8 cellular contexts compared by ENCODE assay signal in the genomic region with DNA sequence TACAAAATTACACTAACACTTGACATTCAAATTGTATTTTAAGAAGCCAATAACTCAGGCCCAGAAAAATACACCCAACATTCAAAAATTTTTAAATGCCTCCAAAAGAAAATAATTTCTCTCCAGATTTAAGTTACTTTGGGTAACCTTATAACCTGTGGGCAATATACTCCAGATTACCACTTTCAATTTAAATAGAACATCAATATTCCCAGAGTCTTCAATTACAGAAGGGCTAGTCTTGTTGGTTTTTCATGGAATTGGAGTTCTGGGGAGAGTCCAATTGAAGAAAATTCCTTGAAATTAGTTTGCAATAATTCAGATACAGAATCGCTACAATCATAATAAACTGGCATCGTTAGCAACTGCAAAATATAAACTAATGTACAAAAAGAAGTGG. TPM values are rescaled to one million over a fixed set of nuclear protein-coding genes. Genes with fewer than 3 reads are reported as not detected.
DNase-seq lines count a peak whose midpoint lies in the region; ATAC-seq, FAIRE-seq and TF ChIP-seq lines count a peak whose summit lies in the region.

No MANE protein-coding gene starts in this region.

- peak overlapping the region; percentile 63 to 88 for H3K4me3 ChIP-seq in kidney (ENCODE audit: low read length in 2 of 2)
- peak overlapping the region; percentile 87 for H3K4me3 ChIP-seq in thoracic aorta

- intact Hi-C loops in activated CD4-positive, alpha-beta T cell treated with anti-CD3 and anti-CD28 coated beads, Interleukin-2, amount 10 ng/mL, durations not matched to agents 24 days and 14 days (cut with micrococcal nuclease): no loop called here
- intact Hi-C loops in kidney (cut with DNase I): no loop called here

- TF ChIP-seq CTCF in kidney (IDR thresholded peaks at IDR 0.05; ENCODE audit: borderline replicate concordance, extremely low read depth, insufficient read depth): no peak
- TF ChIP-seq CTCF in thoracic aorta (IDR thresholded peaks at IDR 0.05): no peak

- H3K4me1 Mint-ChIP-seq in activated CD4-positive, alpha-beta T cell treated with anti-CD3 and anti-CD28 coated beads, Interleukin-2, amount 10 ng/mL, durations not matched to agents 24 days and 14 days: peaks cover 34% of the 10 kb centered on the region
- H3K4me1 Mint-ChIP-seq in activated naive CD8-positive, alpha-beta T cell (ENCODE audit: low read depth): peaks cover 42% of the 10 kb centered on the region

- FAIRE-seq in kidney (lab: Jason Lieb, UNC): no peak

- H3K36me3 ChIP-seq in kidney (ENCODE audit: control insufficient read depth in 1 of 2, insufficient read depth in 2 of 2, low read length in 2 of 2) (peaks cover 0 to 5% of the 10 kb centered on the region in 2 donors), thoracic aorta (no peaks in the 10 kb centered on the region)

- H3K27ac Mint-ChIP-seq in activated CD4-positive, alpha-beta T cell treated with anti-CD3 and anti-CD28 coated beads, Interleukin-2, amount 10 ng/mL, durations not matched to agents 24 days and 14 days: peak overlapping the region; percentile 91
- H3K27ac Mint-ChIP-seq in activated naive CD8-positive, alpha-beta T cell: peak overlapping the region; percentile 98

- ATAC-seq in thoracic aorta (ENCODE audit: insufficient number of reproducible peaks, low FRiP score, low read depth): no peak

- H3K36me3 Mint-ChIP-seq in activated CD4-positive, alpha-beta T cell treated with anti-CD3 and anti-CD28 coated beads, Interleukin-2, amount 10 ng/mL, durations not matched to agents 24 days and 14 days (ENCODE audit: low read depth): peaks cover 49% of the 10 kb centered on the region
- H3K36me3 Mint-ChIP-seq in activated naive CD8-positive, alpha-beta T cell: peaks cover 9% of the 10 kb centered on the region

- H3K4me1 ChIP-seq in kidney (ENCODE audit: control insufficient read depth in 1 of 2, insufficient read depth in 1 of 2, low read depth in 1 of 2, low read length in 2 of 2) (peaks cover 0 to 11% of the 10 kb centered on the region in 2 donors), thoracic aorta (ENCODE audit: control insufficient read depth in 1 of 2, low read depth in 2 of 2) (peaks cover 36 to 54% of the 10 kb centered on the region in 2 donors)

- no peak for DNase-seq in activated CD4-positive, alpha-beta T cell treated with anti-CD3 and anti-CD28 coated beads, Interleukin-2, amount 10 ng/mL, durations not matched to agents 24 days and 14 days
- DNase-seq in activated CD4-positive, alpha-beta T cell treated with anti-CD3 and anti-CD28 coated beads for 48 hours: no peak
- DNase-seq in kidney: no peak
- DNase-seq in thoracic aorta (ENCODE audit: low spot score): no peak
- DNase-seq in DMS 273 (lab: John Stamatoyannopoulos, UW; ENCODE audit: unreplicated experiment): no peak
- DNase-seq in GOT3 (lab: John Stamatoyannopoulos, UW): no peak
- DNase-seq in NCI-H1417 treated with DMSO at 0.1 percent for 48 hours (lab: John Stamatoyannopoulos, UW): no peak

- peak overlapping the region; percentile 71 to 86 for H3K9ac ChIP-seq in kidney (ENCODE audit: low read length in 2 of 2)

- peak overlapping the region; percentile 88 for H3K4me3 Mint-ChIP-seq in activated CD4-positive, alpha-beta T cell treated with anti-CD3 and anti-CD28 coated beads, Interleukin-2, amount 10 ng/mL, durations not matched to agents 24 days and 14 days
- H3K4me3 Mint-ChIP-seq in activated naive CD8-positive, alpha-beta T cell: peak overlapping the region; percentile 94

- H3K9me3 ChIP-seq in kidney (ENCODE audit: control insufficient read depth in 1 of 2, low read length in 2 of 2): no peaks in the 10 kb centered on the region
- no peaks in the 10 kb centered on the region for H3K9me3 ChIP-seq in thoracic aorta

- H3K27me3 Mint-ChIP-seq in activated CD4-positive, alpha-beta T cell treated with anti-CD3 and anti-CD28 coated beads, Interleukin-2, amount 10 ng/mL, durations not matched to agents 24 days and 14 days: no peaks in the 10 kb centered on the region
- no peaks in the 10 kb centered on the region for H3K27me3 Mint-ChIP-seq in activated naive CD8-positive, alpha-beta T cell

- H3K9me3 Mint-ChIP-seq in activated CD4-positive, alpha-beta T cell treated with anti-CD3 and anti-CD28 coated beads, Interleukin-2, amount 10 ng/mL, durations not matched to agents 24 days and 14 days: no peaks in the 10 kb centered on the region
- H3K9me3 Mint-ChIP-seq in activated naive CD8-positive, alpha-beta T cell (ENCODE audit: low read depth): no peaks in the 10 kb centered on the region

- H3K27ac ChIP-seq in kidney (ENCODE audit: low read depth in 2 of 2, low read length in 2 of 2) (no peak overlapping the region), thoracic aorta (no peak overlapping the region)

- H3K27me3 ChIP-seq in thoracic aorta (replicated peaks; ENCODE audit: insufficient read depth): no peaks in the 10 kb centered on the region

RNA-seq across cellular contexts. Expression of a gene that starts 2.0 kb away (rescaled TPM):
- total RNA-seq in activated CD4-positive, alpha-beta T cell treated with anti-CD3 and anti-CD28 coated beads, Interleukin-2, amount 10 ng/mL, durations not matched to agents 24 days and 14 days: 119 and 138 TPM in 2 replicates
- 86.5 TPM for total RNA-seq in kidney
- 29.0 TPM for polyA plus RNA-seq in kidney (ENCODE audit: insufficient read depth, low read depth, low replicate concordance)
- 100 to 1,000 TPM in 1 of 2 donors, 10 to 100 TPM in 1; 57.5 to 104 TPM for total RNA-seq in thoracic aorta
